In the genomic region with DNA sequence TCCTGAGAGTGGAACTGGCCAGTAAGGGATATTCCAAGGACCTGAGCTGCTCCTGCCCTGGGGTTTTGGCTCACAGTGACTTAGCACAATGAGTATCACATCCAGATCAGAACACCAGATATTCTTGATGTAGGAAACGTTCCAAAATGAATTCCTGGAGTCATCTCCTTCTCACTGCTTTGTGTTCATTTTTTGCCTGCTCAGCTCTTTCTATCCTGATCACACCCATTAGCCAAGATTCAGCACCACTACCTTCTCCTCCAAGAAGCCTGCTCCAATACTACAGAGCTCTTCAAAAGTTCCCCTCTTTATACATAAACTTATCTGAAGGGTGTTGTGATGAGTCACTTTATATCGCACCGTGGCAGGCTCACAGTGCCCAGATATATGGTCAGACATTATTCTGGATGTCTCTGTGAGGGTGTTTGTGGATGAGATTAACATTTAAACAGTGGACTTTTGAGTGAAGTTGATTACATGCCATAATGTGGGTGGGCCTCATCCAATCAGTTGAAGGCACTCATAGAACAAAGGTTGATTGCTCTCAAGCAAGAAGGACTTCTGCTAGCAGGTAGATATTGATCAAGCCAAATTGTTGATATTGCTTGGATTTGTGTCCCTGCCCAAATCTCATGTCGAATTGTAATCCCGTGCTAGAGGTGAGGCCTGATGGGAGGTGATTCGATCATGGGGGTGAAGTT, we compare ENCODE assay signal across 30 cellular contexts.
"Had no signal": no experiment of that assay in that cellular context is flagged by ENCODE, and none has a peak within 500 bp of the region (broad histone marks: within the 10 kb centered on the region; RNA-seq: fewer than 3 reads in every experiment).

No MANE protein-coding gene starts in this region.

- H3K27ac ChIP-seq: adrenal gland, body of pancreas, epithelial cell of prostate, esophagus squamous epithelium, gastroesophageal sphincter, WERI-Rb-1 had no signal

- ATAC-seq: activated CD4-positive, CD25-positive, alpha-beta regulatory T cell treated with anti-CD3 and anti-CD28 coated beads, Interleukin-2, amount 50 U/mL, for 24 hours; activated CD8-positive, alpha-beta T cell treated with anti-CD3 and anti-CD28 coated beads for 36 hours; activated naive CD8-positive, alpha-beta T cell treated with anti-CD3 and anti-CD28 coated beads, Interleukin-2, amount 50 U/mL, for 24 hours; activated T-cell treated with anti-CD3 and anti-CD28 coated beads, Interleukin-2, amount 50 U/mL, for 4 hours; body of pancreas; gastroesophageal sphincter; T-helper 17 cell had no signal

- DNase-seq: activated B cell treated with CpG ODN at 0.5 μM for 24 hours; activated CD4-positive, alpha-beta T cell treated with anti-CD3 and anti-CD28 coated beads for 48 hours; activated CD4-positive, alpha-beta T cell treated with anti-CD3 and anti-CD28 coated beads, Interleukin-2, amount 50 U/mL, for 1 hour; activated CD4-positive, alpha-beta T cell treated with anti-CD3 and anti-CD28 coated beads, Interleukin-2, amount 50 U/mL, for 48 hours; activated CD8-positive, alpha-beta memory T cell treated with anti-CD3 and anti-CD28 coated beads for 24 hours; activated CD8-positive, alpha-beta T cell treated with anti-CD3 and anti-CD28 coated beads for 36 hours; activated effector memory CD4-positive, alpha-beta T cell treated with anti-CD3 and anti-CD28 coated beads, Interleukin-2, amount 50 U/mL, for 16 hours; activated naive CD4-positive, alpha-beta T cell treated with anti-CD3 and anti-CD28 coated beads for 36 hours; activated naive CD8-positive, alpha-beta T cell treated with anti-CD3 and anti-CD28 coated beads for 36 hours; activated naive CD8-positive, alpha-beta T cell treated with anti-CD3 and anti-CD28 coated beads, Interleukin-2, amount 50 U/mL, for 24 hours; activated T-cell treated with anti-CD3 and anti-CD28 coated beads, Interleukin-2, amount 50 U/mL, for 4 hours; adrenal gland; amygdala; aorta; body of pancreas; caudate nucleus; cortex of kidney; effector CD8-positive, alpha-beta T cell; esophagus squamous epithelium; foreskin melanocyte; T-helper 1 cell; T-helper 17 cell; T1000; WERI-Rb-1 had no signal

- H3K36me3 ChIP-seq: adrenal gland, esophagus squamous epithelium, gastroesophageal sphincter, WERI-Rb-1 had no signal

- H3K4me3 ChIP-seq: adrenal gland, body of pancreas, esophagus squamous epithelium, gastroesophageal sphincter had no signal

- H3K27me3 ChIP-seq: adrenal gland, body of pancreas, esophagus squamous epithelium, gastroesophageal sphincter had no signal

- FAIRE-seq: colon, endometrium, endothelial cell of umbilical vein had no signal

- H3K9me3 ChIP-seq: adrenal gland, body of pancreas, esophagus squamous epithelium, gastroesophageal sphincter had no signal

- H3K4me1 ChIP-seq: adrenal gland, body of pancreas, esophagus squamous epithelium, gastroesophageal sphincter had no signal
